Comparison of ENCODE assay signal across 19 cellular contexts in the genomic region with DNA sequence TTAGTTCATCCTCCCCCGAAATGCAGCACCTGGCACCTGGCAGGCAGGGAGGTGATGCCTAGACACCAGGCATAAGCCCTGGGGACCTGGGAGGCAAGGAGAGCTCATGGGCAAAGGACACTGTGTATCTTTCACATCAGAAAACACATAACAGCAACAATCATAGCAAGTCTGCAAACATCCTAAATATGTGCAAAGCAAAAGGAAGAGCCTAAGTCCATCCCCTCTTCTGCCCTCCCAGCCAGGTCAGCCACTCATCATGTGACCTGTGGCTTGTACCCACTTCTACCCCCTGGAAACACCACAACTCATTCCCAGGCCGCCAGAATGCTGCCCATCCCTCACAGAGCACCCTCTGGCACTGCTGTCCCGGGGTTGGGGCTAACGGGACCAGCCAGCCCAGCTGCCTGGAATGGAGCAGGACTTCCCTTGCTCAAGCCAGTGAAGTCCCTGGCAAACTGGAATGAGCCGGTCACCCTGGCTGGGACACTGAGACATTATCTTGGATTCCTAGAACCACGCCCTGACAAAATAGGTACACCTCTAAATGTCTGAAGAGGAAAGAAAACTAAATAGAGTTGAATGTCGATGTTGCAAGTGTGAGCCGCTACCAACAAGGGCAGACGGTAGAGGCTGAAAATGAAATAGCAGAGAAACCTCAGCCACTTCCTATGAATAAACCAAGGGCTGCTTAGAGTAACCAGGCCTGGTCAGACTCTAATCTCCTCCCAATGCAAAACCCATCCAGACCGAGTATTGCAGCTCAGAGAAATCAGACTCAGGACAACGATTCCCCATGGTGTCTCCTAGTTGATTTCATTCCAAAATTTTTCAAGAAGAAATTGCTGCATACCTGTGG. TPM values are rescaled to one million over a fixed set of nuclear protein-coding genes. Genes with fewer than 3 reads are reported as not detected.
DNase-seq lines count a peak whose midpoint lies in the region; ATAC-seq, FAIRE-seq and TF ChIP-seq lines count a peak whose summit lies in the region.
"Had no signal": no experiment of that assay in that cellular context is flagged by ENCODE, and none has a peak within 500 bp of the region (broad histone marks: within the 10 kb centered on the region; RNA-seq: fewer than 3 reads in every experiment).

No MANE protein-coding gene starts in this region.

- H3K4me1 Mint-ChIP-seq in Caco-2 (ENCODE audit: low read depth, unreplicated experiment) = peaks cover 28% of the 10 kb centered on the region

- no peak overlapping the region; the same call in 1 of the 2 replicates for H4K8ac ChIP-seq in H1 (ENCODE audit: extremely low read depth, insufficient read depth, low read length)

- TF ChIP-seq CTCF in Caco-2 (IDR thresholded peaks at IDR 0.05; ENCODE audit: insufficient read depth in 1 of 2, low read depth in 1 of 2, low read length in 1 of 2, severe bottlenecking in 1 of 2, unreplicated experiment in 1 of 2) (no peak), MM.1S (IDR thresholded peaks at IDR 0.05; ENCODE audit: low read length) (no peak), H1 (IDR thresholded peaks at IDR 0.05; ENCODE audit: control extremely low read depth in 1 of 3, insufficient read depth in 1 of 3, low read depth in 1 of 3, low read length in 3 of 3) (no peak), osteoblast (IDR thresholded peaks at IDR 0.05; ENCODE audit: extremely low read depth, low read depth, low read length) (no peak)

- no peaks in the 10 kb centered on the region; the same call in 1 of the 2 replicates for H3K23me2 ChIP-seq in H1 (ENCODE audit: low read depth, low read length)

- no peak overlapping the region for H3K23ac ChIP-seq in H1 (ENCODE audit: insufficient read length)

- no peak overlapping the region for H3K14ac ChIP-seq in H1 (ENCODE audit: insufficient read length)

- H2AK5ac ChIP-seq in H1 (ENCODE audit: low read depth, low read length) = peak overlapping the region; percentile 30; the same call in 1 of the 2 replicates

- peak; percentile 56 to 63 for DNase-seq in Caco-2
- peak; percentile 87 for DNase-seq in MM.1S
- DNase-seq in H1 (ENCODE audit: low read depth in 1 of 2, low spot score in 2 of 2) = peak in 1 of 2 experiments; percentile 53
- peak; percentile 92 for DNase-seq in osteoblast (ENCODE audit: insufficient read length, low spot score, missing footprints)
- no peak for DNase-seq in GM19238 (ENCODE audit: insufficient read length, low spot score)
- DNase-seq in urothelium cell line (ENCODE audit: low spot score) = no peak
- no peak for DNase-seq in GF-D8 (lab: John Stamatoyannopoulos, UW)
- DNase-seq: activated T-cell treated with anti-CD3 and anti-CD28 coated beads, Interleukin-2, amount 50 U/mL, for 1 hour; AML-193; EL; PC-3; stimulated activated CD4-positive, alpha-beta T cell treated with anti-CD3 and anti-CD28 coated beads, Interleukin-2, amount 100 ng/mL, for 24 hours; T-cell; uterus had no signal

- H2AFZ ChIP-seq in MM.1S (ENCODE audit: low read length) (peak overlapping the region; percentile 64), H1 (ENCODE audit: low read length) (no peak overlapping the region), osteoblast (ENCODE audit: low read length) (peak overlapping the region; percentile 61)

- H2BK120ac ChIP-seq in H1 (replicated peaks; ENCODE audit: low read depth, low read length) = peak overlapping the region; percentile 93

- POLR2A ChIA-PET in Caco-2 (lab: Charles Lee) = no interaction called here
- POLR2A ChIA-PET in H1 (lab: Charles Lee; ENCODE audit: partially characterized antibody) = interaction anchor here (0.9 to 2.1 kb wide), 4 partner anchors 9 to 56 kb away, joined by 3 to 7 read pairs (median 5); no protein-coding TSS in a partner anchor

- TF ChIP-seq RAD21 in H1 (IDR thresholded peaks at IDR 0.05 in 1 of 2, conservative IDR thresholded peaks at IDR 0.05 in 1 of 2; ENCODE audit: low read depth in 2 of 2, low read length in 2 of 2) = no peak

- peak overlapping the region; percentile 29 for H3K9ac ChIP-seq in MM.1S (ENCODE audit: low read length)
- no peak overlapping the region for H3K9ac ChIP-seq in H1 (replicated peaks in 1 of 4; ENCODE audit: extremely low read depth in 1 of 4, low read depth in 3 of 4, low read length in 3 of 4)

- H3K4me2 ChIP-seq in MM.1S (ENCODE audit: low read depth, low read length) = peak overlapping the region; percentile 80
- peak overlapping the region; percentile 50 to 51 for H3K4me2 ChIP-seq in H1 (ENCODE audit: insufficient read depth in 1 of 2, low read depth in 2 of 2, low read length in 2 of 2)
- peak overlapping the region; percentile 26 for H3K4me2 ChIP-seq in osteoblast (ENCODE audit: insufficient read depth, low read length)

- peak overlapping the region; percentile 97 for H2BK20ac ChIP-seq in H1 (ENCODE audit: low read length)

- H4K91ac ChIP-seq in H1 (replicated peaks; ENCODE audit: insufficient read length, low read length) = peak overlapping the region; percentile 92

- FAIRE-seq in H1 (lab: Jason Lieb, UNC) (no peak), urothelium cell line (lab: Jason Lieb, UNC) (no peak)

- peaks cover 26% of the 10 kb centered on the region for H3F3A ChIP-seq in MM.1S (ENCODE audit: insufficient read depth, low read length)

- H4K5ac ChIP-seq in H1 (ENCODE audit: insufficient read length, low read depth, low read length) = peak overlapping the region; percentile 72

- peak overlapping the region; percentile 78 for H3K27ac Mint-ChIP-seq in Caco-2 (ENCODE audit: unreplicated experiment)
- H3K27ac Mint-ChIP-seq: dendritic cell treated with granulocyte-macrophage colony-stimulating factor and Interleukin-4, amounts not matched to agents 40 ng/mL and 50 ng/mL, for 4 days; T-cell had no signal

- H3K4me1 ChIP-seq in Caco-2 (peaks cover 34% of the 10 kb centered on the region), MM.1S (ENCODE audit: low read length) (peaks cover 33% of the 10 kb centered on the region), H1 (replicated peaks in 1 of 4; ENCODE audit: control insufficient read depth in 3 of 4, insufficient read depth in 4 of 4, low read length in 3 of 4) (peaks cover 17 to 39% (median 23%) of the 10 kb centered on the region in 4 experiments), osteoblast (ENCODE audit: insufficient read depth, low read length) (peaks cover 18% of the 10 kb centered on the region)
- H3K4me1 ChIP-seq: uterus had no signal

- H3K4me3 ChIP-seq in Caco-2 (ENCODE audit: low read depth, low read length) (no peak overlapping the region), MM.1S (ENCODE audit: low read length) (peak overlapping the region; percentile 41), H1 (ENCODE audit: extremely low read depth in 1 of 4, insufficient read depth in 2 of 4, low read depth in 3 of 4, low read length in 4 of 4) (peak overlapping the region in 1 of 4 experiments; percentile 46; a peak in 1 of 8 replicates), osteoblast (ENCODE audit: insufficient read depth, low read length) (no peak overlapping the region)
- H3K4me3 ChIP-seq: uterus had no signal

- BruUV-seq in Caco-2 (replicated peaks; lab: Mats Ljungman, UMichigan) = no TSS peak

- H3K56ac ChIP-seq in H1 (replicated peaks; ENCODE audit: insufficient read length, low read depth, low read length) = no peak overlapping the region

- peaks cover 52% of the 10 kb centered on the region for H3K36me3 Mint-ChIP-seq in Caco-2 (ENCODE audit: insufficient read depth, unreplicated experiment)
- H3K36me3 Mint-ChIP-seq: T-cell had no signal

- peak overlapping the region; percentile 76; the same call in 1 of the 2 replicates for H2BK5ac ChIP-seq in H1 (ENCODE audit: low read depth, low read length)

- H2BK15ac ChIP-seq in H1 (ENCODE audit: low read length) = 0 out of 2 replicates have a peak overlapping the region, but pooled peaks have one; percentile 81

- CTCF ChIA-PET in Caco-2 (lab: Charles Lee) (no interaction called here), H1 (lab: Charles Lee; ENCODE audit: partially characterized antibody) (interaction anchor here (0.7 to 1.2 kb wide), 3 partner anchors 18 to 134 kb away, joined by 3 to 4 read pairs (median 3); no protein-coding TSS in a partner anchor)

- peak overlapping the region; percentile 86 for H3K18ac ChIP-seq in H1 (ENCODE audit: extremely low read depth, low read length)

- H3K9me3 ChIP-seq in Caco-2 (no peaks in the 10 kb centered on the region), MM.1S (replicated peaks; ENCODE audit: insufficient read depth, low read length) (no peaks in the 10 kb centered on the region), H1 (ENCODE audit: insufficient read depth in 2 of 2, low read depth in 1 of 2, low read length in 1 of 2) (no peaks in the 10 kb centered on the region), osteoblast (ENCODE audit: low read depth, low read length) (no peaks in the 10 kb centered on the region)
- H3K9me3 ChIP-seq: uterus had no signal

- no peak for TF ChIP-seq EP300 in H1 (IDR thresholded peaks at IDR 0.05; ENCODE audit: borderline replicate concordance in 1 of 2, low read depth in 2 of 2, low read length in 2 of 2)

- peak overlapping the region; percentile 93 for H2BK12ac ChIP-seq in H1 (ENCODE audit: low read depth, low read length)

- no peaks in the 10 kb centered on the region for H3K9me3 Mint-ChIP-seq in Caco-2 (ENCODE audit: unreplicated experiment)
- H3K9me3 Mint-ChIP-seq: dendritic cell treated with granulocyte-macrophage colony-stimulating factor and Interleukin-4, amounts not matched to agents 40 ng/mL and 50 ng/mL, for 4 days; T-cell had no signal

- 0 out of 2 replicates have a peak, but pooled peaks cover 3% of the 10 kb centered on the region for H3K36me3 ChIP-seq in Caco-2 (ENCODE audit: control insufficient read depth, insufficient read depth, low read length)
- no peaks in the 10 kb centered on the region for H3K36me3 ChIP-seq in MM.1S (replicated peaks; ENCODE audit: insufficient read depth, low read length)
- H3K36me3 ChIP-seq in H1 (ENCODE audit: control insufficient read depth in 2 of 4, insufficient read depth in 4 of 4, low read length in 3 of 4) = no peaks in the 10 kb centered on the region; a peak in 1 of 8 replicates
- H3K36me3 ChIP-seq in osteoblast (ENCODE audit: insufficient read depth, low read length) = no peaks in the 10 kb centered on the region
- H3K36me3 ChIP-seq: uterus had no signal

- intact Hi-C loops in Caco-2 (cut with micrococcal nuclease; ENCODE audit: unreplicated experiment) = no loop called here

- TF ChIP-seq POLR2A in H1 (IDR thresholded peaks at IDR 0.05; ENCODE audit: control extremely low read depth in 1 of 2, low read depth in 2 of 2, low read length in 2 of 2) = no peak

- H3K79me1 ChIP-seq in H1 (ENCODE audit: low read depth, low read length) = no peaks in the 10 kb centered on the region

- no peak for ATAC-seq in GM18502 (IDR thresholded peaks at IDR 0.05; ENCODE audit: poor library complexity, unreplicated experiment)
- ATAC-seq: HCT116, PC-3, T-cell had no signal

- H3K4me3 Mint-ChIP-seq in Caco-2 (ENCODE audit: unreplicated experiment) = no peak overlapping the region
- H3K4me3 Mint-ChIP-seq: dendritic cell treated with granulocyte-macrophage colony-stimulating factor and Interleukin-4, amounts not matched to agents 40 ng/mL and 50 ng/mL, for 4 days; T-cell had no signal

- no peaks in the 10 kb centered on the region for H4K20me1 ChIP-seq in MM.1S (ENCODE audit: insufficient read depth, low read length)
- H4K20me1 ChIP-seq in H1 (replicated peaks in 1 of 2; ENCODE audit: control insufficient read depth in 1 of 2, insufficient read depth in 2 of 2, low read length in 2 of 2) = no peaks in the 10 kb centered on the region
- H4K20me1 ChIP-seq in osteoblast (ENCODE audit: insufficient read depth, low read length) = no peaks in the 10 kb centered on the region

- no peaks in the 10 kb centered on the region for H3K9me2 ChIP-seq in MM.1S (replicated peaks; ENCODE audit: insufficient read depth, low read length)

- H3K27me3 ChIP-seq in Caco-2 (replicated peaks; ENCODE audit: control insufficient read depth, insufficient read depth, low read length) = no peaks in the 10 kb centered on the region
- H3K27me3 ChIP-seq in MM.1S (replicated peaks; ENCODE audit: insufficient read depth, low read length) = no peaks in the 10 kb centered on the region
- no peaks in the 10 kb centered on the region for H3K27me3 ChIP-seq in H1 (replicated peaks in 1 of 4; ENCODE audit: control insufficient read depth in 3 of 4, extremely low read depth in 1 of 4, insufficient read depth in 3 of 4, low read length in 3 of 4)
- no peaks in the 10 kb centered on the region for H3K27me3 ChIP-seq in osteoblast (ENCODE audit: insufficient read depth, low read length)
- H3K27me3 ChIP-seq: uterus had no signal

- H3K79me2 ChIP-seq in MM.1S (ENCODE audit: low read length) (no peaks in the 10 kb centered on the region), H1 (ENCODE audit: control insufficient read depth in 1 of 2, insufficient read depth in 2 of 2, low read length in 2 of 2) (no peaks in the 10 kb centered on the region), osteoblast (ENCODE audit: insufficient read depth, low read length) (no peaks in the 10 kb centered on the region)

- 63% methylated on average over 11 of the region's 11 CpGs; no CpG with 5 or more reads in 1 of the 2 experiments for WGBS in H1 (ENCODE audit: extremely low coverage in 1 of 2, insufficient coverage in 1 of 2, insufficient read length in 1 of 2, insufficient replicate concordance in 2 of 2, low coverage in 1 of 2, low lambda C conversion rate in 2 of 2, missing lambda C conversion rate in 1 of 2), 2 experiments

- H3K27me3 Mint-ChIP-seq in Caco-2 (ENCODE audit: insufficient read depth, unreplicated experiment) = no peaks in the 10 kb centered on the region

- H3K27ac ChIP-seq in MM.1S (ENCODE audit: low read length) (peak overlapping the region; percentile 72), H1 (ENCODE audit: low read depth, low read length) (peak overlapping the region; percentile 39), osteoblast (ENCODE audit: low read depth, low read length) (no peak overlapping the region)
- H3K27ac ChIP-seq: HL-60, uterus had no signal

- H3K4ac ChIP-seq in H1 (replicated peaks; ENCODE audit: insufficient read length, low read depth, low read length) = peak overlapping the region; percentile 20

RNA-seq across cellular contexts. Expression of a gene that starts 29.4 kb away (rescaled TPM):
- total RNA-seq in Caco-2 (2022) (71.0 and 74.9 TPM in 2 replicates), osteoblast (under 0.01 TPM in 1 of 2 replicates, not detected in the other)
- 9.2 and 13.2 TPM in 2 replicates for total RNA-seq in H1 (2021; fragmentation: NEBNext Ultra II Directional; extraction: Animal tissue kit (Norgen Biotek cat#: 25700))
- 10.5 and 11.0 TPM in 2 replicates for polyA plus RNA-seq in H1 (2011; rRNA removed)
- 10.5 TPM for polyA plus RNA-seq in H1 (2011; cell fraction: cytosol; rRNA removed)
- 11.6 TPM for polyA plus RNA-seq in H1 (2011; cell fraction: nucleus; rRNA removed)
- polyA plus RNA-seq in H1 (2012, experiment 1 of 2) = 10.1 to 11.1 TPM (median 10.6 TPM) in 4 replicates
- polyA plus RNA-seq in H1 (2012, experiment 2 of 2) = 4.4 TPM
- polyA plus RNA-seq in H1 (2013, experiment 1 of 2) = 4.3 TPM
- polyA plus RNA-seq in H1 (2013, experiment 2 of 2) = 3.7 TPM
- polyA minus RNA-seq in H1 (2011; rRNA and poly(A)+ RNA removed) = 11.0 and 12.8 TPM in 2 replicates
- 4.9 TPM for polyA minus RNA-seq in H1 (2011; cell fraction: cytosol; rRNA and poly(A)+ RNA removed)
- polyA minus RNA-seq in H1 (2011; cell fraction: nucleus; rRNA and poly(A)+ RNA removed) = 10.0 TPM
- total RNA-seq: mononuclear cell had no signal

RNA-seq across cellular contexts. Expression of a gene that starts 52.5 kb away (rescaled TPM):
- total RNA-seq in Caco-2 (2022) (16.3 and 18.9 TPM in 2 replicates), osteoblast (28.3 and 33.3 TPM in 2 replicates)
- total RNA-seq in H1 (2021; fragmentation: NEBNext Ultra II Directional; extraction: Animal tissue kit (Norgen Biotek cat#: 25700)) = 3.1 and 3.8 TPM in 2 replicates
- 5.1 and 5.7 TPM in 2 replicates for polyA plus RNA-seq in H1 (2011; rRNA removed)
- 4.8 TPM for polyA plus RNA-seq in H1 (2011; cell fraction: cytosol; rRNA removed)
- 9.7 TPM for polyA plus RNA-seq in H1 (2011; cell fraction: nucleus; rRNA removed)
- polyA plus RNA-seq in H1 (2012, experiment 1 of 2) = 3.9 to 7.5 TPM (median 7.1 TPM) in 4 replicates
- polyA plus RNA-seq in H1 (2012, experiment 2 of 2) = 3.5 TPM
- 1.6 TPM for polyA plus RNA-seq in H1 (2013, experiment 1 of 2)
- 1.1 TPM for polyA plus RNA-seq in H1 (2013, experiment 2 of 2)
- polyA minus RNA-seq in H1 (2011; rRNA and poly(A)+ RNA removed) = 9.2 and 13.0 TPM in 2 replicates
- 7.9 TPM for polyA minus RNA-seq in H1 (2011; cell fraction: cytosol; rRNA and poly(A)+ RNA removed)
- polyA minus RNA-seq in H1 (2011; cell fraction: nucleus; rRNA and poly(A)+ RNA removed) = 13.8 TPM

Comparison
In these comparisons a context has a peak if more than half of its experiments do, and no peak if none do; other contexts are left out.
1. DNase-seq: peak in Caco-2 (2 of 2), MM.1S (single experiment) and osteoblast (single experiment); none in GM19238 (single experiment), urothelium cell line (single experiment) and GF-D8 (single experiment).
2. H3K4me2 ChIP-seq: peak in every context shown above with its lines; median percentile 80 in MM.1S; 50 in H1; 26 in osteoblast.
3. RNA of a gene that starts 29.4 kb away (total RNA-seq): 71.0 to 74.9 TPM in Caco-2 and 9.2 to 13.2 TPM in H1; under 0.01 TPM in osteoblast; every median in the first group is over 10 times any median in the second.